ENCODE assay signal across 8 cellular contexts in the genomic region with DNA sequence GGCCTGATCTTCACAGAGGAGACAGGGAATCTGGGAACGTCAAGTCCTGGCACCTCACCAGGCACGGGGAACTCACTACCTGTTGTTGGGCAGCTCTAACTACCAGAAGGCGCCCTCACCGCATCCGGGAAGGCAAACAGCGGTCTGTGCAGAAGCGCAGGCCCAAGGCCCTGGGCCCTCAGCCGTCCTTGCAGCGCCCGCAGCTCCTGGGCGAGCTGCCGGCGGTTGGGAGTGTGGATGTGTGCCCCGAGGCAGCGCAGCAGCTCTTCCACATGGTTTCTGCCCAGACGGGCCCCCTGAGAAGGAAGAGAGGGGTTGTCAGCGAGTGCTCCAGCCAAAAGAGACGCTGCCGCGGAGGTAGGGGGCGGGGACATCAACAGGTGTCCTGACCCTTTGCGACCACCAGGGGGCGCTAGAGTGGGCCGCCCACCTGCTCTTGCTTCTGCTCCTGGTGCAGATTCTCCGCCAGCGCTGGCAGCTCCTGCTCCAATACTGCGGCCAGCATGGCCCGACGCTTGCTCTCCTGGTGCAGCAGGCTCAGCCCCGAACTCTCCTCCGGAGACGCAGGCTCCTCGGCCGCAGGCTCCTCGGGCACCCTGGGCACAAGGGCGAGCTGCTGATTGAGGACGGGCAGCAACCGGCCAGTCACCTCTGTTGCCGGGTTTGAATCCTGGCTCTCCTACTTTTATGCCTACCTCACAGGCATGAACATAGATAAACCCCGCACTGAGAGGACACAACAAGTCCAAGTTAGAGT. TPM values are rescaled to one million over a fixed set of nuclear protein-coding genes. Genes with fewer than 3 reads are reported as not detected.
DNase-seq lines count a peak whose midpoint lies in the region; ATAC-seq lines count a peak whose summit lies in the region.

No MANE protein-coding gene starts in this region.

- 39% methylated on average over 40 of the region's 40 CpGs for WGBS in urinary bladder

- intact Hi-C loops in Right ventricle myocardium inferior (cut with DNase I), result loop anchor here (5.0 kb wide), 1 partner anchor 35 kb away; the partner anchor contains the start of gene GPR3

- no peaks in the 10 kb centered on the region for H3K36me3 ChIP-seq in urinary bladder (ENCODE audit: insufficient read depth)

- DNase-seq in ELF-1 (ENCODE audit: low read depth, low spot score) (peak; percentile 97), HPDE6-E6E7 (ENCODE audit: extremely low spot score) (peak; percentile 71), SK-N-DZ (ENCODE audit: low spot score) (peak; percentile 58), Right ventricle myocardium inferior (ENCODE audit: missing footprints) (peak; percentile 92), pons (ENCODE audit: low spot score) (peak; percentile 11)
- peak; percentile 85 for DNase-seq in activated naive CD4-positive, alpha-beta T cell treated with Interleukin-2 at 50 U/mL for 16 hours

- peak overlapping the region; percentile 47 for H3K27ac ChIP-seq in urinary bladder (ENCODE audit: low read depth)

- H3K4me1 ChIP-seq in urinary bladder (ENCODE audit: insufficient read depth), result no peaks in the 10 kb centered on the region

- H3K4me3 ChIP-seq in urinary bladder (ENCODE audit: low read depth, low read length), result no peak overlapping the region

- ATAC-seq in Right ventricle myocardium inferior (peak; percentile 65), GM18870 (IDR thresholded peaks at IDR 0.05; ENCODE audit: unreplicated experiment) (no peak)

RNA-seq across cellular contexts. Expression of gene MAP3K6, which starts 9.3 kb away (rescaled TPM):
- polyA plus RNA-seq in SK-N-DZ (2014; cell fraction: cytosol; rRNA removed), result 1.1 and 1.7 TPM in 2 replicates
- 21.1 and 28.0 TPM in 2 replicates for polyA plus RNA-seq in SK-N-DZ (2014; cell fraction: nucleus; rRNA removed)
- total RNA-seq in Right ventricle myocardium inferior (51.3 TPM), urinary bladder (10.1 TPM)
- 83.3 TPM for polyA plus RNA-seq in urinary bladder

RNA-seq across cellular contexts. Expression of gene SYTL1, which starts 15.6 kb away (rescaled TPM):
- polyA plus RNA-seq in SK-N-DZ (2014; cell fraction: cytosol; rRNA removed), result 0.56 and 0.86 TPM in 2 replicates
- polyA plus RNA-seq in SK-N-DZ (2014; cell fraction: nucleus; rRNA removed), result 2.0 and 5.2 TPM in 2 replicates
- total RNA-seq in Right ventricle myocardium inferior (0.78 TPM), urinary bladder (12.8 TPM)
- 31.0 TPM for polyA plus RNA-seq in urinary bladder

RNA-seq across cellular contexts. Expression of gene FCN3, which starts 17.2 kb away (rescaled TPM):
- not detected in 2 replicates for polyA plus RNA-seq in SK-N-DZ (2014; cell fraction: cytosol; rRNA removed)
- polyA plus RNA-seq in SK-N-DZ (2014; cell fraction: nucleus; rRNA removed), result not detected in 2 replicates
- total RNA-seq in Right ventricle myocardium inferior (20.7 TPM), urinary bladder (not detected)
- 4.5 TPM for polyA plus RNA-seq in urinary bladder

RNA-seq across cellular contexts. Expression of gene CD164L2, which starts 25.7 kb away (rescaled TPM):
- polyA plus RNA-seq in SK-N-DZ (2014; cell fraction: cytosol; rRNA removed), result not detected in 2 replicates
- polyA plus RNA-seq in SK-N-DZ (2014; cell fraction: nucleus; rRNA removed), result not detected in 2 replicates
- total RNA-seq in Right ventricle myocardium inferior (not detected), urinary bladder (not detected)
- polyA plus RNA-seq in urinary bladder, result 0.06 TPM

RNA-seq across cellular contexts. Expression of gene GPR3, which starts 35.0 kb away (rescaled TPM):
- 0.71 and 0.82 TPM in 2 replicates for polyA plus RNA-seq in SK-N-DZ (2014; cell fraction: cytosol; rRNA removed)
- 0.53 and 0.73 TPM in 2 replicates for polyA plus RNA-seq in SK-N-DZ (2014; cell fraction: nucleus; rRNA removed)
- total RNA-seq in Right ventricle myocardium inferior (not detected), urinary bladder (0.16 TPM)
- 1.8 TPM for polyA plus RNA-seq in urinary bladder

Comparison
In these comparisons a context has a peak if more than half of its experiments do, and no peak if none do; other contexts are left out.
1. DNase-seq: peak in every context shown above with its lines; median percentile 97 in ELF-1; 92 in Right ventricle myocardium inferior; 85 in activated naive CD4-positive, alpha-beta T cell treated with Interleukin-2 at 50 U/mL for 16 hours; 71 in HPDE6-E6E7; 58 in SK-N-DZ; 11 in pons.
2. RNA of gene FCN3, which starts 17.2 kb away (total RNA-seq): 20.7 TPM in Right ventricle myocardium inferior (single experiment); not detected in urinary bladder (single experiment); every median in the first group is over 10 times any median in the second.